Comparison of ENCODE assay signal across 21 cellular contexts in genomic region chr4:80459918-80460473, GRCh38.
DNase-seq lines count a peak whose midpoint lies in the region; ATAC-seq, FAIRE-seq and TF ChIP-seq lines count a peak whose summit lies in the region.
"Had no signal": no experiment of that assay in that cellular context is flagged by ENCODE, and none has a peak within 500 bp of the region (broad histone marks: within the 10 kb centered on the region; RNA-seq: fewer than 3 reads in every experiment).

No MANE protein-coding gene starts in this region.

- intact Hi-C loops in activated CD4-positive, alpha-beta T cell treated with anti-CD3 and anti-CD28 coated beads, Interleukin-2, amount 10 ng/mL, durations not matched to agents 24 days and 14 days (cut with micrococcal nuclease), result no loop called here
- intact Hi-C loops in CD4-positive, alpha-beta T cell (cut with DNase I, micrococcal nuclease), result loop anchor here (1.0 to 5.0 kb wide), 3 partner anchors 527 to 580 kb away; no protein-coding TSS in a partner anchor
- intact Hi-C loops in lower lobe of right lung (cut with DNase I), result no loop called here

- no peak overlapping the region for H3K23ac ChIP-seq in H1 (ENCODE audit: insufficient read length)

- no peak overlapping the region for H2BK15ac ChIP-seq in H1 (ENCODE audit: low read length)

- CTCF ChIA-PET in CD4-positive, alpha-beta T cell (lab: Charles Lee), result interaction anchor here (1.0 to 1.6 kb wide), 3 partner anchors 9 to 530 kb away, joined by 3 to 7 read pairs (median 4); no protein-coding TSS in a partner anchor
- CTCF ChIA-PET in H1 (lab: Charles Lee; ENCODE audit: partially characterized antibody), result interaction anchor here (0.7 to 2.6 kb wide), 9 partner anchors 9 to 896 kb away, joined by 3 to 10 read pairs (median 3); no protein-coding TSS in a partner anchor

- no peak for TF ChIP-seq EP300 in H1 (IDR thresholded peaks at IDR 0.05; ENCODE audit: borderline replicate concordance in 1 of 2, low read depth in 2 of 2, low read length in 2 of 2)

- H3K23me2 ChIP-seq in H1 (ENCODE audit: low read depth, low read length), result no peaks in the 10 kb centered on the region

- H2BK20ac ChIP-seq in H1 (ENCODE audit: low read length), result no peak overlapping the region

- TF ChIP-seq POLR2A in NB4 (IDR thresholded peaks at IDR 0.05; ENCODE audit: extremely low read depth, insufficient read length), result no peak
- TF ChIP-seq POLR2A in H1 (IDR thresholded peaks at IDR 0.05; ENCODE audit: control extremely low read depth in 1 of 2, low read depth in 2 of 2, low read length in 2 of 2), result no peak

- no peaks in the 10 kb centered on the region for H3K79me1 ChIP-seq in H1 (ENCODE audit: low read depth, low read length)

- peaks cover 2% of the 10 kb centered on the region for H3K27me3 Mint-ChIP-seq in activated CD4-positive, alpha-beta T cell treated with anti-CD3 and anti-CD28 coated beads, Interleukin-2, amount 10 ng/mL, durations not matched to agents 24 days and 14 days
- no peaks in the 10 kb centered on the region for H3K27me3 Mint-ChIP-seq in CD4-positive, alpha-beta T cell

- H3K79me2 ChIP-seq in H1 (ENCODE audit: control insufficient read depth in 1 of 2, insufficient read depth in 2 of 2, low read length in 2 of 2), result no peaks in the 10 kb centered on the region

- H3K4me1 ChIP-seq in H1 (replicated peaks in 1 of 4; ENCODE audit: control insufficient read depth in 3 of 4, insufficient read depth in 4 of 4, low read length in 3 of 4) (peaks cover 2 to 13% (median 6%) of the 10 kb centered on the region in 4 experiments; a peak in 5 of 7 replicates), lower lobe of right lung (no peaks in the 10 kb centered on the region)
- H3K4me1 ChIP-seq: SJCRH30 had no signal

- H3K4me2 ChIP-seq in H1 (ENCODE audit: insufficient read depth in 1 of 2, low read depth in 2 of 2, low read length in 2 of 2), result peak overlapping the region in 1 of 2 experiments; percentile 51; a peak in 1 of 4 replicates
- H3K4me2 ChIP-seq: BLaER1 had no signal

- H2AFZ ChIP-seq in H1 (ENCODE audit: low read length), result no peak overlapping the region

- no peak overlapping the region for H2AK5ac ChIP-seq in H1 (ENCODE audit: low read depth, low read length)

- H3K36me3 ChIP-seq in H1 (ENCODE audit: control insufficient read depth in 2 of 4, insufficient read depth in 4 of 4, low read length in 3 of 4), result no peaks in the 10 kb centered on the region
- no peaks in the 10 kb centered on the region for H3K36me3 ChIP-seq in lower lobe of right lung
- H3K36me3 ChIP-seq: BLaER1, MG63, SJCRH30 had no signal

- no peak overlapping the region for H3K56ac ChIP-seq in H1 (replicated peaks; ENCODE audit: insufficient read length, low read depth, low read length)

- H3K4ac ChIP-seq in H1 (replicated peaks; ENCODE audit: insufficient read length, low read depth, low read length), result no peak overlapping the region

- H3K4me3 Mint-ChIP-seq in activated CD4-positive, alpha-beta T cell treated with anti-CD3 and anti-CD28 coated beads, Interleukin-2, amount 10 ng/mL, durations not matched to agents 24 days and 14 days, result no peak overlapping the region
- no peak overlapping the region for H3K4me3 Mint-ChIP-seq in CD4-positive, alpha-beta T cell
- H3K4me3 Mint-ChIP-seq: HFFc6 had no signal

- peak; percentile 50 for DNase-seq in activated CD4-positive, alpha-beta T cell treated with anti-CD3 and anti-CD28 coated beads, Interleukin-2, amount 10 ng/mL, durations not matched to agents 24 days and 14 days
- DNase-seq in activated CD4-positive, alpha-beta T cell treated with anti-CD3 and anti-CD28 coated beads for 4 hours, result no peak
- DNase-seq in CD4-positive, alpha-beta T cell, result peak in 4 of 10 experiments; percentile 6 to 23 (median 15)
- no peak for DNase-seq in NB4 (ENCODE audit: low read depth)
- DNase-seq in H1 (ENCODE audit: low read depth in 1 of 2, low spot score in 2 of 2), result no peak
- no peak for DNase-seq in GM13976 (ENCODE audit: low spot score)
- no peak for DNase-seq in central memory CD4-positive, alpha-beta T cell
- DNase-seq in lower lobe of right lung, result no peak
- DNase-seq: 8988T, DMS153, HFFc6, KG1, MG63, NCI-H1105 treated with DMSO at 0.1 percent for 48 hours, NCI-H187, NCI-H510A treated with DMSO at 0.1 percent for 48 hours, OCI-M1, SJCRH30 had no signal

- no peak overlapping the region for H2BK120ac ChIP-seq in H1 (replicated peaks; ENCODE audit: low read depth, low read length)

- peak; percentile 55 for TF ChIP-seq CTCF in CD4-positive, alpha-beta T cell (IDR thresholded peaks at IDR 0.05)
- TF ChIP-seq CTCF in NB4 (IDR thresholded peaks at IDR 0.05; ENCODE audit: low read depth, low read length) (peak; percentile 6), H1 (IDR thresholded peaks at IDR 0.05; ENCODE audit: control extremely low read depth in 1 of 3, insufficient read depth in 1 of 3, low read depth in 1 of 3, low read length in 3 of 3) (peak in 1 of 3 experiments; percentile 16; a peak in 1 of 4 replicates), GM13976 (IDR thresholded peaks at IDR 0.05; ENCODE audit: borderline replicate concordance, control extremely low read depth, extremely low read depth, insufficient read depth, missing control alignments) (no peak), lower lobe of right lung (IDR thresholded peaks at IDR 0.05) (no peak)

- no peak overlapping the region; the same call in 1 of the 2 replicates for H4K8ac ChIP-seq in H1 (ENCODE audit: extremely low read depth, insufficient read depth, low read length)

- H3K9me3 ChIP-seq in CD4-positive, alpha-beta T cell (ENCODE audit: control insufficient read depth, low read length), result no peaks in the 10 kb centered on the region
- H3K9me3 ChIP-seq in H1 (ENCODE audit: insufficient read depth in 2 of 2, low read depth in 1 of 2, low read length in 1 of 2), result no peaks in the 10 kb centered on the region
- H3K9me3 ChIP-seq in lower lobe of right lung, result no peaks in the 10 kb centered on the region
- H3K9me3 ChIP-seq: BLaER1, MG63, SJCRH30 had no signal

- H3K9ac ChIP-seq in H1 (replicated peaks in 1 of 4; ENCODE audit: extremely low read depth in 1 of 4, low read depth in 3 of 4, low read length in 3 of 4), result no peak overlapping the region
- H3K9ac ChIP-seq: BLaER1 had no signal

- H3K18ac ChIP-seq in H1 (ENCODE audit: extremely low read depth, low read length), result no peak overlapping the region

- in situ Hi-C loops in GM13976 (cut with MboI; ENCODE audit: low sequenced_read_pairs, unreplicated experiment), result no loop called here

- H3K27ac Mint-ChIP-seq in activated CD4-positive, alpha-beta T cell treated with anti-CD3 and anti-CD28 coated beads, Interleukin-2, amount 10 ng/mL, durations not matched to agents 24 days and 14 days, result no peak overlapping the region
- no peak overlapping the region for H3K27ac Mint-ChIP-seq in CD4-positive, alpha-beta T cell
- H3K27ac Mint-ChIP-seq: HFFc6 had no signal

- no peaks in the 10 kb centered on the region for H3K36me3 Mint-ChIP-seq in activated CD4-positive, alpha-beta T cell treated with anti-CD3 and anti-CD28 coated beads, Interleukin-2, amount 10 ng/mL, durations not matched to agents 24 days and 14 days (ENCODE audit: low read depth)
- H3K36me3 Mint-ChIP-seq in CD4-positive, alpha-beta T cell (ENCODE audit: low read depth), result no peaks in the 10 kb centered on the region

- H3K4me1 Mint-ChIP-seq in activated CD4-positive, alpha-beta T cell treated with anti-CD3 and anti-CD28 coated beads, Interleukin-2, amount 10 ng/mL, durations not matched to agents 24 days and 14 days, result peaks cover 7% of the 10 kb centered on the region
- peaks cover 42% of the 10 kb centered on the region for H3K4me1 Mint-ChIP-seq in CD4-positive, alpha-beta T cell (ENCODE audit: low read depth)

- POLR2A ChIA-PET in CD4-positive, alpha-beta T cell (lab: Charles Lee), result interaction anchor here (1.5 to 3.1 kb wide), 3 partner anchors 25 to 40 kb away, joined by 4 to 15 read pairs (median 6); no protein-coding TSS in a partner anchor
- POLR2A ChIA-PET in H1 (lab: Charles Lee; ENCODE audit: partially characterized antibody), result no interaction called here

- no peak overlapping the region for H3K4me3 ChIP-seq in NB4 (ENCODE audit: low read depth, low read length)
- H3K4me3 ChIP-seq in H1 (ENCODE audit: extremely low read depth in 1 of 4, insufficient read depth in 2 of 4, low read depth in 3 of 4, low read length in 4 of 4), result no peak overlapping the region; a peak in 1 of 8 replicates
- H3K4me3 ChIP-seq in lower lobe of right lung, result no peak overlapping the region
- H3K4me3 ChIP-seq: BLaER1, MG63, SJCRH30 had no signal

- ATAC-seq in CD4-positive, alpha-beta T cell (ENCODE audit: poor library complexity), result peak; percentile 29
- ATAC-seq in lower lobe of right lung, result no peak

- no peaks in the 10 kb centered on the region for H3K27me3 ChIP-seq in CD4-positive, alpha-beta T cell (ENCODE audit: control insufficient read depth, insufficient read depth, low read length)
- H3K27me3 ChIP-seq in H1 (replicated peaks in 1 of 4; ENCODE audit: control insufficient read depth in 3 of 4, extremely low read depth in 1 of 4, insufficient read depth in 3 of 4, low read length in 3 of 4), result peaks cover 0 to 1% (median 0%) of the 10 kb centered on the region in 4 experiments; a peak in 1 of 7 replicates
- H3K27me3 ChIP-seq in lower lobe of right lung (ENCODE audit: low read depth), result no peaks in the 10 kb centered on the region
- H3K27me3 ChIP-seq: BLaER1, MG63, SJCRH30 had no signal

- no peak overlapping the region for H3K14ac ChIP-seq in H1 (ENCODE audit: insufficient read length)

- H4K91ac ChIP-seq in H1 (replicated peaks; ENCODE audit: insufficient read length, low read length), result no peak overlapping the region

- H4K5ac ChIP-seq in H1 (ENCODE audit: insufficient read length, low read depth, low read length), result no peak overlapping the region

- H2BK5ac ChIP-seq in H1 (ENCODE audit: low read depth, low read length), result no peak overlapping the region; the same call in 1 of the 2 replicates

- no peaks in the 10 kb centered on the region for H4K20me1 ChIP-seq in H1 (replicated peaks in 1 of 2; ENCODE audit: control insufficient read depth in 1 of 2, insufficient read depth in 2 of 2, low read length in 2 of 2)
- H4K20me1 ChIP-seq: BLaER1 had no signal

- peaks cover 6% of the 10 kb centered on the region for H3K9me3 Mint-ChIP-seq in activated CD4-positive, alpha-beta T cell treated with anti-CD3 and anti-CD28 coated beads, Interleukin-2, amount 10 ng/mL, durations not matched to agents 24 days and 14 days
- H3K9me3 Mint-ChIP-seq in CD4-positive, alpha-beta T cell, result no peaks in the 10 kb centered on the region
- H3K9me3 Mint-ChIP-seq: HFFc6 had no signal

- 32% methylated on average over 1 of the region's 1 CpG; no CpG with 5 or more reads in 1 of the 2 experiments for WGBS in H1 (ENCODE audit: extremely low coverage in 1 of 2, insufficient coverage in 1 of 2, insufficient read length in 1 of 2, insufficient replicate concordance in 2 of 2, low coverage in 1 of 2, low lambda C conversion rate in 2 of 2, missing lambda C conversion rate in 1 of 2), 2 experiments

- TF ChIP-seq RAD21 in H1 (IDR thresholded peaks at IDR 0.05 in 1 of 2, conservative IDR thresholded peaks at IDR 0.05 in 1 of 2; ENCODE audit: low read depth in 2 of 2, low read length in 2 of 2), result peak; percentile 31 to 39; a peak in 3 of 4 replicates

- no peak overlapping the region for H3K27ac ChIP-seq in CD4-positive, alpha-beta T cell (ENCODE audit: low read depth, low read length)
- H3K27ac ChIP-seq in H1 (ENCODE audit: low read depth, low read length) (no peak overlapping the region), lower lobe of right lung (no peak overlapping the region)
- H3K27ac ChIP-seq: BLaER1, RWPE1, SJCRH30 had no signal

- H2BK12ac ChIP-seq in H1 (ENCODE audit: low read depth, low read length), result no peak overlapping the region

- peak; percentile 52 for FAIRE-seq in H1 (lab: Jason Lieb, UNC)
- FAIRE-seq: GM18507 had no signal

Comparison
In these comparisons a context has a peak if more than half of its experiments do, and no peak if none do; other contexts are left out.
1. CTCF ChIP-seq: peak in CD4-positive, alpha-beta T cell (single experiment) and NB4 (single experiment); none in GM13976 (single experiment) and lower lobe of right lung (single experiment).
2. intact Hi-C loops: an anchor here in CD4-positive, alpha-beta T cell (1.0 to 5.0 kb wide); none called in activated CD4-positive, alpha-beta T cell treated with anti-CD3 and anti-CD28 coated beads, Interleukin-2, amount 10 ng/mL, durations not matched to agents 24 days and 14 days and lower lobe of right lung.